In the genomic region with DNA sequence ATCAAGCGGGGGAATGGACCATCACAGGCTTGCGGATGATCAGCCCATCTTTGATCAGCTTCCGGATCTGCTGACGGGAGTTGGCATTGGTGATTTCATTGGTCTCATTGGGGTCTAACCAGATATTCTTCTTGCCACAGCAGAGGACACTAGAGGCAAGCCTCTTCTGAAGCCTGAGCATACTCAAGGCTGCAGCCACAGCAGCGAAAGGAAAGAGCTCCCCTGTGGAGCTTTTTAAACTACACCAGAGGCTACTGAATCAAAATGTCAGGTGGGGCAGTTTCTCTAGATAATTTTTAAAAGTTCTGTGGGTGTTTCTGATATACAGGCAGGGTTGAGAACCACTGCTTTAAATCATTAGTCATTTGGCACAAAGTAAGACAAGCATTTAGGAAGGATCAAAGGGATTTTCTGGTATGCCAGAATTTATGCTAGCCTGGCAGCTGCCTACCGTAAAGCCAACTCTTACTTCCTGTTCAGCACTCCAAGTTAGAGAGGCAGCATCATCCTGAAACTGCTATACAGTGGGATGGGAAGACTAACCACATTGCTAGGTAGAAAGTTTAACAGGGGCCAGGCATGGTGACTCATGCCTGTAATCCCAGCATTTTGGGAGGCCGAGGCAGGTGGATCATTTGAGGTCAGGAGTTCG, we compare ENCODE assay signal across 16 cellular contexts. TPM values are rescaled to one million over a fixed set of nuclear protein-coding genes. Genes with fewer than 3 reads are reported as not detected.
DNase-seq lines count a peak whose midpoint lies in the region; ATAC-seq and TF ChIP-seq lines count a peak whose summit lies in the region.
"Had no signal": no experiment of that assay in that cellular context is flagged by ENCODE, and none has a peak within 500 bp of the region (broad histone marks: within the 10 kb centered on the region; RNA-seq: fewer than 3 reads in every experiment).

No MANE protein-coding gene starts in this region.

- H3K9me3 ChIP-seq in breast epithelium (no peaks in the 10 kb centered on the region), esophagus squamous epithelium (no peaks in the 10 kb centered on the region)
- H3K9me3 ChIP-seq: A549, lower lobe of right lung, right atrium auricular region had no signal

- H3K4me1 ChIP-seq in breast epithelium (peaks cover 0 to 4% of the 10 kb centered on the region in 2 donors), esophagus squamous epithelium (peaks cover 0 to 22% (median 0%) of the 10 kb centered on the region in 3 donors)

- H3K4me3 ChIP-seq in breast epithelium (no peak overlapping the region), esophagus squamous epithelium (no peak overlapping the region)
- H3K4me3 ChIP-seq: A549, lower lobe of right lung, right atrium auricular region had no signal

- TF ChIP-seq CTCF in MCF 10A (IDR thresholded peaks at IDR 0.05; ENCODE audit: unreplicated experiment), result no peak
- no peak for TF ChIP-seq CTCF in breast epithelium (IDR thresholded peaks at IDR 0.05)
- no peak for TF ChIP-seq CTCF in WTC11 (IDR thresholded peaks at IDR 0.05)
- TF ChIP-seq CTCF in esophagus squamous epithelium (IDR thresholded peaks at IDR 0.05), result no peak

- peak; percentile 65 for ATAC-seq in WTC11
- no peak for ATAC-seq in GM18511 (IDR thresholded peaks at IDR 0.05; ENCODE audit: unreplicated experiment)
- ATAC-seq: A549, lower lobe of right lung, natural killer cell had no signal

- intact Hi-C loops in MCF 10A (cut with micrococcal nuclease) (loop anchor here (10.0 kb wide), 1 partner anchor 143 kb away; no protein-coding TSS in a partner anchor), breast epithelium (cut with DNase I; ENCODE audit: low total_unique reads) (no loop called here), esophagus squamous epithelium (cut with DNase I) (no loop called here)

- BruUV-seq in MCF 10A (replicated peaks; lab: Mats Ljungman, UMichigan), result no TSS peak

- H3K27ac Mint-ChIP-seq in MCF 10A (ENCODE audit: low read depth, unreplicated experiment) (peak overlapping the region; percentile 12), WTC11 (no peak overlapping the region)
- H3K27ac Mint-ChIP-seq: natural killer cell had no signal

- H3K36me3 Mint-ChIP-seq in MCF 10A (ENCODE audit: insufficient read depth, unreplicated experiment) (no peaks in the 10 kb centered on the region), WTC11 (no peaks in the 10 kb centered on the region)
- H3K36me3 Mint-ChIP-seq: natural killer cell had no signal

- no peak overlapping the region for H3K27ac ChIP-seq in breast epithelium
- H3K27ac ChIP-seq in esophagus squamous epithelium, result no peak overlapping the region
- H3K27ac ChIP-seq: A549, lower lobe of right lung, right atrium auricular region had no signal

- no peaks in the 10 kb centered on the region for H3K4me1 Mint-ChIP-seq in MCF 10A (ENCODE audit: insufficient read depth, unreplicated experiment)
- H3K4me1 Mint-ChIP-seq in WTC11, result peaks cover 20% of the 10 kb centered on the region

- TF ChIP-seq POLR2A in breast epithelium (IDR thresholded peaks at IDR 0.05) (no peak), esophagus squamous epithelium (IDR thresholded peaks at IDR 0.05) (no peak)

- H3K4me3 Mint-ChIP-seq in MCF 10A (ENCODE audit: unreplicated experiment) (no peak overlapping the region), WTC11 (no peak overlapping the region)
- H3K4me3 Mint-ChIP-seq: natural killer cell had no signal

- H3K36me3 ChIP-seq in breast epithelium (no peaks in the 10 kb centered on the region), esophagus squamous epithelium (no peaks in the 10 kb centered on the region)
- H3K36me3 ChIP-seq: lower lobe of right lung, right atrium auricular region had no signal

- POLR2A ChIA-PET in MCF 10A (lab: Yijun Ruan, JAX), result interaction anchor here (1.6 kb wide), 1 partner anchor 67 kb away, joined by 6 read pairs; a partner anchor contains a TSS
- POLR2A ChIA-PET in WTC11 (lab: Charles Lee), result interaction anchor here (1.4 kb wide), 1 partner anchor 66 kb away, joined by 3 read pairs; no protein-coding TSS in a partner anchor

- CTCF ChIA-PET in MCF 10A (lab: Yijun Ruan, JAX), result interaction anchor here (0.6 kb wide), 1 partner anchor 238 kb away, joined by 3 read pairs; no protein-coding TSS in a partner anchor
- CTCF ChIA-PET in WTC11 (lab: Charles Lee), result interaction anchor here (1.0 kb wide), 1 partner anchor 80 kb away, joined by 7 read pairs; no protein-coding TSS in a partner anchor

- WGBS in esophagus squamous epithelium, 2 donors, result 46 to 66% methylated on average over 7 to 8 of the region's 8 CpGs

- no peaks in the 10 kb centered on the region for H3K27me3 ChIP-seq in breast epithelium
- peaks cover 0 to 73% (median 0%) of the 10 kb centered on the region in 4 donors for H3K27me3 ChIP-seq in esophagus squamous epithelium
- H3K27me3 ChIP-seq: right atrium auricular region had no signal

- DNase-seq in MCF 10A (ENCODE audit: unreplicated experiment) (no peak), breast epithelium (ENCODE audit: low spot score in 2 of 2) (no peak), WTC11 (ENCODE audit: low spot score) (no peak), glomerular visceral epithelial cell (ENCODE audit: extremely low spot score) (peak; percentile 53), esophagus squamous epithelium (lab: John Stamatoyannopoulos, UW) (no peak), HK-2 (ENCODE audit: unreplicated experiment) (no peak), NCI-H510A treated with DMSO at 0.1 percent for 48 hours (lab: John Stamatoyannopoulos, UW) (no peak)
- DNase-seq: anterior cingulate cortex; lower lobe of right lung; natural killer cell; NCI-H2081 treated with DMSO at 0.1 percent for 48 hours; stimulated activated CD4-positive, alpha-beta T cell treated with anti-CD3 and anti-CD28 coated beads, Interleukin-1b, Interleukin-23, amount 100 ng/mL, for 48 hours; T1000 had no signal

- no peaks in the 10 kb centered on the region for H3K9me3 Mint-ChIP-seq in MCF 10A (ENCODE audit: unreplicated experiment)
- H3K9me3 Mint-ChIP-seq in WTC11, result no peaks in the 10 kb centered on the region
- H3K9me3 Mint-ChIP-seq: natural killer cell had no signal

- H3K27me3 Mint-ChIP-seq in MCF 10A (ENCODE audit: insufficient read depth, unreplicated experiment), result no peaks in the 10 kb centered on the region
- H3K27me3 Mint-ChIP-seq in WTC11 (ENCODE audit: low read depth), result no peaks in the 10 kb centered on the region; the same call in 1 of the 2 replicates

TF ChIP-seq in WTC11, 78 proteins besides CTCF, POLR2A, EP300 and RAD21 (continues in another document):
- TF ChIP-seq, protein P1, sequence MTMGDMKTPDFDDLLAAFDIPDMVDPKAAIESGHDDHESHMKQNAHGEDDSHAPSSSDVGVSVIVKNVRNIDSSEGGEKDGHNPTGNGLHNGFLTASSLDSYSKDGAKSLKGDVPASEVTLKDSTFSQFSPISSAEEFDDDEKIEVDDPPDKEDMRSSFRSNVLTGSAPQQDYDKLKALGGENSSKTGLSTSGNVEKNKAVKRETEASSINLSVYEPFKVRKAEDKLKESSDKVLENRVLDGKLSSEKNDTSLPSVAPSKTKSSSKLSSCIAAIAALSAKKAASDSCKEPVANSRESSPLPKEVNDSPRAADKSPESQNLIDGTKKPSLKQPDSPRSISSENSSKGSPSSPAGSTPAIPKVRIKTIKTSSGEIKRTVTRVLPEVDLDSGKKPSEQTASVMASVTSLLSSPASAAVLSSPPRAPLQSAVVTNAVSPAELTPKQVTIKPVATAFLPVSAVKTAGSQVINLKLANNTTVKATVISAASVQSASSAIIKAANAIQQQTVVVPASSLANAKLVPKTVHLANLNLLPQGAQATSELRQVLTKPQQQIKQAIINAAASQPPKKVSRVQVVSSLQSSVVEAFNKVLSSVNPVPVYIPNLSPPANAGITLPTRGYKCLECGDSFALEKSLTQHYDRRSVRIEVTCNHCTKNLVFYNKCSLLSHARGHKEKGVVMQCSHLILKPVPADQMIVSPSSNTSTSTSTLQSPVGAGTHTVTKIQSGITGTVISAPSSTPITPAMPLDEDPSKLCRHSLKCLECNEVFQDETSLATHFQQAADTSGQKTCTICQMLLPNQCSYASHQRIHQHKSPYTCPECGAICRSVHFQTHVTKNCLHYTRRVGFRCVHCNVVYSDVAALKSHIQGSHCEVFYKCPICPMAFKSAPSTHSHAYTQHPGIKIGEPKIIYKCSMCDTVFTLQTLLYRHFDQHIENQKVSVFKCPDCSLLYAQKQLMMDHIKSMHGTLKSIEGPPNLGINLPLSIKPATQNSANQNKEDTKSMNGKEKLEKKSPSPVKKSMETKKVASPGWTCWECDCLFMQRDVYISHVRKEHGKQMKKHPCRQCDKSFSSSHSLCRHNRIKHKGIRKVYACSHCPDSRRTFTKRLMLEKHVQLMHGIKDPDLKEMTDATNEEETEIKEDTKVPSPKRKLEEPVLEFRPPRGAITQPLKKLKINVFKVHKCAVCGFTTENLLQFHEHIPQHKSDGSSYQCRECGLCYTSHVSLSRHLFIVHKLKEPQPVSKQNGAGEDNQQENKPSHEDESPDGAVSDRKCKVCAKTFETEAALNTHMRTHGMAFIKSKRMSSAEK (CRISPR knock-in tag; IDR thresholded peaks at IDR 0.05; ENCODE audit: borderline replicate concordance), result no peak
- TF ChIP-seq, protein P2, sequence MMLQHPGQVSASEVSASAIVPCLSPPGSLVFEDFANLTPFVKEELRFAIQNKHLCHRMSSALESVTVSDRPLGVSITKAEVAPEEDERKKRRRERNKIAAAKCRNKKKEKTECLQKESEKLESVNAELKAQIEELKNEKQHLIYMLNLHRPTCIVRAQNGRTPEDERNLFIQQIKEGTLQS (CRISPR knock-in tag; conservative IDR thresholded peaks at IDR 0.05), result no peak
- TF ChIP-seq IRF2 (CRISPR knock-in tag; IDR thresholded peaks at IDR 0.05; ENCODE audit: borderline replicate concordance, low read depth), result no peak
- TF ChIP-seq CREB1 (CRISPR knock-in tag; IDR thresholded peaks at IDR 0.05), result no peak
- TF ChIP-seq, protein P3, sequence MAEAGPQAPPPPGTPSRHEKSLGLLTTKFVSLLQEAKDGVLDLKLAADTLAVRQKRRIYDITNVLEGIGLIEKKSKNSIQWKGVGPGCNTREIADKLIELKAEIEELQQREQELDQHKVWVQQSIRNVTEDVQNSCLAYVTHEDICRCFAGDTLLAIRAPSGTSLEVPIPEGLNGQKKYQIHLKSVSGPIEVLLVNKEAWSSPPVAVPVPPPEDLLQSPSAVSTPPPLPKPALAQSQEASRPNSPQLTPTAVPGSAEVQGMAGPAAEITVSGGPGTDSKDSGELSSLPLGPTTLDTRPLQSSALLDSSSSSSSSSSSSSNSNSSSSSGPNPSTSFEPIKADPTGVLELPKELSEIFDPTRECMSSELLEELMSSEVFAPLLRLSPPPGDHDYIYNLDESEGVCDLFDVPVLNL (CRISPR knock-in tag; IDR thresholded peaks at IDR 0.05; ENCODE audit: borderline replicate concordance, low read depth), result no peak
- no peak for TF ChIP-seq ZNF138 (CRISPR knock-in tag; conservative IDR thresholded peaks at IDR 0.05)
- no peak for TF ChIP-seq NR1H2 (CRISPR knock-in tag; IDR thresholded peaks at IDR 0.05)

RNA-seq across cellular contexts. Expression of a gene that starts 7.0 kb away (rescaled TPM):
- 5.8 and 6.1 TPM in 2 replicates for total RNA-seq in MCF 10A (2022)
- 10 to 100 TPM in 2 of 3 donors, 1 to 10 TPM in 1; 7.2 to 16.5 (median 12.1) TPM for total RNA-seq in breast epithelium
- total RNA-seq in WTC11 (2021), result 6.6 to 7.5 TPM (median 7.4 TPM) in 3 replicates
- total RNA-seq in esophagus squamous epithelium, result 1 to 10 TPM; 1.5 to 8.4 (median 4.7) TPM
